ENCODE assay signal across 25 cellular contexts in the genomic region with DNA sequence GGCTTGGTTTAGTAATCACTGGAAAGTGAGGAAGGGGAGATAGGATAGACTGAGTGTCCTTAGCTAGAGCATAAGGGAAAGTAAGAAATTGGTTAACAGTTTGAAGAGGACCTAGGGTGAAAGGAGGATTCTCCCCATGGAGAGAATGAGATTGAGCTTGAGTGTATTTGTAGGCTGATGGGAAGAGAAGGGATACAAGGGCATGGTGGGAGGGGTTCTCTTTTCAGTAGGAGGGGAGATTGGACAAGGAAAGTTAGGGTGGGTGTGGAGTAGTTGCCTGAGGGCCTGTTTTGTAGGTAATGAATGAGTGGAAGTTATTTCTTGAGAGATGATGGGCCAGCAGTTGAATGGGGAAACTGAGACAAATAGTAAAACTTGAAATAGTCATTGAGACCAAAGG. TPM values are rescaled to one million over a fixed set of nuclear protein-coding genes. Genes with fewer than 3 reads are reported as not detected.
DNase-seq lines count a peak whose midpoint lies in the region; TF ChIP-seq lines count a peak whose summit lies in the region.
"Had no signal": no experiment of that assay in that cellular context is flagged by ENCODE, and none has a peak within 500 bp of the region (broad histone marks: within the 10 kb centered on the region; RNA-seq: fewer than 3 reads in every experiment).

No MANE protein-coding gene starts in this region.

- dilution Hi-C loops in mammary epithelial cell (cut with HindIII; ENCODE audit: low sequenced_read_pairs), result no loop called here

- H3K4me3 Mint-ChIP-seq in activated T-helper 1 cell treated with anti-CD3 and anti-CD28 coated beads, Interleukin-12 subunit alpha, Interleukin-12 subunit beta, Interleukin-2, Interleukin-4 antibody, amounts not matched to agents 30 ng/mL and 10 ng/mL and 1 ng/mL, durations not matched to agents 14 hours and 24 hours and 36 hours, result no peak overlapping the region
- H3K4me3 Mint-ChIP-seq in CD4-positive, alpha-beta memory T cell, result no peak overlapping the region
- H3K4me3 Mint-ChIP-seq: activated naive CD4-positive, alpha-beta T cell treated with anti-CD3 and anti-CD28 coated beads, Interleukin-2, amount 50 U/mL, for 24 hours; activated T-helper 17 cell treated with anti-CD3 and anti-CD28 coated beads, Interleukin-2, amount 50 U/mL, for 72 hours; memory B cell had no signal

- no peaks in the 10 kb centered on the region; the same call in 1 of the 2 replicates for H3F3A ChIP-seq in OCI-LY1 (ENCODE audit: insufficient read depth, low read length)

- H3K27me3 ChIP-seq in mammary epithelial cell (ENCODE audit: insufficient read depth, low read length) (no peaks in the 10 kb centered on the region), breast epithelium (no peaks in the 10 kb centered on the region), OCI-LY1 (ENCODE audit: insufficient read depth, low read length) (no peaks in the 10 kb centered on the region), iPS-15b (ENCODE audit: control insufficient read depth, insufficient read depth, low read length) (no peaks in the 10 kb centered on the region)
- H3K27me3 ChIP-seq in CD4-positive, alpha-beta memory T cell (ENCODE audit: insufficient read depth, low read length), result no peaks in the 10 kb centered on the region
- H3K27me3 ChIP-seq: cardiac muscle cell, gastroesophageal sphincter, upper lobe of left lung had no signal

- no peak for TF ChIP-seq CTCF in mammary epithelial cell (conservative IDR thresholded peaks at IDR 0.05 in 1 of 2, IDR thresholded peaks at IDR 0.05 in 1 of 2; ENCODE audit: extremely low read depth in 1 of 2, insufficient read depth in 1 of 2, low read depth in 1 of 2, low read length in 2 of 2)
- TF ChIP-seq CTCF in breast epithelium (IDR thresholded peaks at IDR 0.05), result no peak
- TF ChIP-seq CTCF in OCI-LY1 (IDR thresholded peaks at IDR 0.05; ENCODE audit: low read length), result no peak

- no peak for TF ChIP-seq POLR2A in breast epithelium (IDR thresholded peaks at IDR 0.05)

- no peaks in the 10 kb centered on the region for H3K27me3 Mint-ChIP-seq in activated T-helper 1 cell treated with anti-CD3 and anti-CD28 coated beads, Interleukin-12 subunit alpha, Interleukin-12 subunit beta, Interleukin-2, Interleukin-4 antibody, amounts not matched to agents 30 ng/mL and 10 ng/mL and 1 ng/mL, durations not matched to agents 14 hours and 24 hours and 36 hours (ENCODE audit: insufficient read depth)
- H3K27me3 Mint-ChIP-seq in CD4-positive, alpha-beta memory T cell, result no peaks in the 10 kb centered on the region
- H3K27me3 Mint-ChIP-seq: activated naive CD4-positive, alpha-beta T cell treated with anti-CD3 and anti-CD28 coated beads, Interleukin-2, amount 50 U/mL, for 24 hours; activated T-helper 17 cell treated with anti-CD3 and anti-CD28 coated beads, Interleukin-2, amount 50 U/mL, for 72 hours; memory B cell had no signal

- no peak overlapping the region for H2AFZ ChIP-seq in mammary epithelial cell (ENCODE audit: low read depth, low read length)
- H2AFZ ChIP-seq in OCI-LY1 (ENCODE audit: low read length), result no peak overlapping the region

- intact Hi-C loops in mammary epithelial cell (cut with micrococcal nuclease), result loop anchor here (5.0 kb wide), 1 partner anchor 354 kb away; a partner anchor contains a TSS
- intact Hi-C loops in breast epithelium (cut with DNase I; ENCODE audit: low total_unique reads), result no loop called here
- intact Hi-C loops in activated T-helper 1 cell treated with anti-CD3 and anti-CD28 coated beads, Interleukin-12 subunit alpha, Interleukin-12 subunit beta, Interleukin-2, Interleukin-4 antibody, amounts not matched to agents 30 ng/mL and 10 ng/mL and 1 ng/mL, durations not matched to agents 14 hours and 24 hours and 36 hours (cut with micrococcal nuclease), result loop anchor here (5.0 kb wide), 1 partner anchor 686 kb away; a partner anchor contains a TSS
- intact Hi-C loops in CD4-positive, alpha-beta memory T cell (cut with micrococcal nuclease), result loop anchor here (5.0 kb wide), 1 partner anchor 686 kb away; a partner anchor contains a TSS

- H3K27ac Mint-ChIP-seq in activated T-helper 1 cell treated with anti-CD3 and anti-CD28 coated beads, Interleukin-12 subunit alpha, Interleukin-12 subunit beta, Interleukin-2, Interleukin-4 antibody, amounts not matched to agents 30 ng/mL and 10 ng/mL and 1 ng/mL, durations not matched to agents 14 hours and 24 hours and 36 hours, result no peak overlapping the region
- no peak overlapping the region for H3K27ac Mint-ChIP-seq in CD4-positive, alpha-beta memory T cell
- H3K27ac Mint-ChIP-seq: activated naive CD4-positive, alpha-beta T cell treated with anti-CD3 and anti-CD28 coated beads, Interleukin-2, amount 50 U/mL, for 24 hours; activated T-helper 17 cell treated with anti-CD3 and anti-CD28 coated beads, Interleukin-2, amount 50 U/mL, for 72 hours; memory B cell had no signal

- H3K27ac ChIP-seq in mammary epithelial cell (ENCODE audit: insufficient read depth, low read depth, low read length), result no peak overlapping the region
- H3K27ac ChIP-seq in breast epithelium, result no peak overlapping the region
- H3K27ac ChIP-seq in OCI-LY1 (ENCODE audit: low read depth, low read length, poor library complexity, severe bottlenecking), result no peak overlapping the region
- H3K27ac ChIP-seq in CD4-positive, alpha-beta memory T cell (ENCODE audit: low read depth, low read length), result no peak overlapping the region
- H3K27ac ChIP-seq: cardiac muscle cell, gastroesophageal sphincter, upper lobe of left lung had no signal

- H3K9me3 ChIP-seq in mammary epithelial cell (replicated peaks; ENCODE audit: insufficient read depth, low read length) (no peaks in the 10 kb centered on the region), breast epithelium (no peaks in the 10 kb centered on the region), OCI-LY1 (ENCODE audit: low read length) (no peaks in the 10 kb centered on the region), iPS-15b (ENCODE audit: control insufficient read depth, insufficient read depth, low read length) (no peaks in the 10 kb centered on the region)
- no peaks in the 10 kb centered on the region for H3K9me3 ChIP-seq in CD4-positive, alpha-beta memory T cell (ENCODE audit: control insufficient read depth in 1 of 2, low read length in 2 of 2)
- H3K9me3 ChIP-seq: gastroesophageal sphincter, upper lobe of left lung had no signal

- peaks cover 12% of the 10 kb centered on the region for H3K4me1 ChIP-seq in mammary epithelial cell (ENCODE audit: insufficient read depth, low read length)
- H3K4me1 ChIP-seq in breast epithelium, result peaks cover 0 to 7% of the 10 kb centered on the region in 2 donors
- H3K4me1 ChIP-seq in OCI-LY1 (ENCODE audit: insufficient read depth, low read length, severe bottlenecking), result peaks cover 42% of the 10 kb centered on the region
- peaks cover 14% of the 10 kb centered on the region for H3K4me1 ChIP-seq in iPS-15b (ENCODE audit: control insufficient read depth, insufficient read depth, low read length)
- peaks cover 31% of the 10 kb centered on the region for H3K4me1 ChIP-seq in CD4-positive, alpha-beta memory T cell (ENCODE audit: insufficient read depth, low read length)

- peak overlapping the region; percentile 85 for H3K4me2 ChIP-seq in mammary epithelial cell (ENCODE audit: insufficient read depth, low read depth, low read length)
- peak overlapping the region; percentile 95 for H3K4me2 ChIP-seq in OCI-LY1 (ENCODE audit: low read length)

- BruUV-seq in mammary epithelial cell (replicated peaks; lab: Mats Ljungman, UMichigan), result no TSS peak

- no peak overlapping the region for H3K4me3 ChIP-seq in mammary epithelial cell (replicated peaks in 1 of 3; ENCODE audit: insufficient read depth in 1 of 3, low read depth in 2 of 3, low read length in 3 of 3)
- no peak overlapping the region for H3K4me3 ChIP-seq in breast epithelium
- peak overlapping the region; percentile 89 for H3K4me3 ChIP-seq in OCI-LY1 (ENCODE audit: low read depth, low read length, poor library complexity, severe bottlenecking)
- H3K4me3 ChIP-seq in iPS-15b (ENCODE audit: low read depth, low read length), result peak overlapping the region; percentile 96
- no peak overlapping the region for H3K4me3 ChIP-seq in CD4-positive, alpha-beta memory T cell (ENCODE audit: low read length in 2 of 2)
- H3K4me3 ChIP-seq: gastroesophageal sphincter, upper lobe of left lung had no signal

- H4K20me1 ChIP-seq in mammary epithelial cell (ENCODE audit: insufficient read depth, low read length) (no peaks in the 10 kb centered on the region), OCI-LY1 (ENCODE audit: insufficient read depth, low read length) (no peaks in the 10 kb centered on the region)

- H3K9ac ChIP-seq in mammary epithelial cell (ENCODE audit: insufficient read depth, low read length) (no peak overlapping the region), OCI-LY1 (ENCODE audit: low read length) (no peak overlapping the region), iPS-15b (ENCODE audit: low read depth, low read length) (no peak overlapping the region)

- in situ Hi-C loops in mammary epithelial cell (cut with MboI; ENCODE audit: low sequenced_read_pairs in 2 of 2), result no loop called here

- no peak for DNase-seq in mammary epithelial cell
- no peak for DNase-seq in breast epithelium (ENCODE audit: low spot score in 2 of 2)
- no peak for DNase-seq in activated T-helper 1 cell treated with anti-CD3 and anti-CD28 coated beads, Interleukin-12 subunit alpha, Interleukin-12 subunit beta, Interleukin-2, Interleukin-4 antibody, amounts not matched to agents 30 ng/mL and 10 ng/mL and 1 ng/mL, durations not matched to agents 14 hours and 24 hours and 36 hours (ENCODE audit: low spot score)
- no peak for DNase-seq in amygdala (lab: John Stamatoyannopoulos, UW)
- no peak for DNase-seq in CD4-positive, alpha-beta memory T cell
- DNase-seq in GM19240 (ENCODE audit: insufficient read length, low spot score), result no peak
- DNase-seq: 8988T; activated CD4-positive, alpha-beta T cell treated with anti-CD3 and anti-CD28 coated beads, Interleukin-2, amount 50 U/mL, for 1 hour; anterior cingulate cortex; cortex of kidney; kidney glomerular epithelial cell; NCI-H1092 treated with DMSO at 0.1 percent for 48 hours; NCI-H1930; NCI-H526 treated with DMSO at 0.1 percent for 48 hours; occipital lobe; stimulated activated CD4-positive, alpha-beta T cell treated with anti-CD3 and anti-CD28 coated beads, Interleukin-2, amount 100 ng/mL, for 24 hours; substantia nigra had no signal

- H3K9me3 Mint-ChIP-seq in activated T-helper 1 cell treated with anti-CD3 and anti-CD28 coated beads, Interleukin-12 subunit alpha, Interleukin-12 subunit beta, Interleukin-2, Interleukin-4 antibody, amounts not matched to agents 30 ng/mL and 10 ng/mL and 1 ng/mL, durations not matched to agents 14 hours and 24 hours and 36 hours, result no peaks in the 10 kb centered on the region
- no peaks in the 10 kb centered on the region for H3K9me3 Mint-ChIP-seq in CD4-positive, alpha-beta memory T cell
- H3K9me3 Mint-ChIP-seq: activated naive CD4-positive, alpha-beta T cell treated with anti-CD3 and anti-CD28 coated beads, Interleukin-2, amount 50 U/mL, for 24 hours; activated T-helper 17 cell treated with anti-CD3 and anti-CD28 coated beads, Interleukin-2, amount 50 U/mL, for 72 hours; memory B cell had no signal

- H3K36me3 ChIP-seq in mammary epithelial cell (ENCODE audit: insufficient read depth, low read length), result no peaks in the 10 kb centered on the region
- no peaks in the 10 kb centered on the region for H3K36me3 ChIP-seq in breast epithelium
- no peaks in the 10 kb centered on the region for H3K36me3 ChIP-seq in OCI-LY1 (ENCODE audit: insufficient read depth, low read length)
- no peaks in the 10 kb centered on the region for H3K36me3 ChIP-seq in iPS-15b (ENCODE audit: control insufficient read depth, insufficient read depth, low read length)
- H3K36me3 ChIP-seq in CD4-positive, alpha-beta memory T cell (ENCODE audit: insufficient read depth, low read length), result no peaks in the 10 kb centered on the region
- H3K36me3 ChIP-seq: cardiac muscle cell, gastroesophageal sphincter, upper lobe of left lung had no signal

- peaks cover 70% of the 10 kb centered on the region for H3K79me2 ChIP-seq in mammary epithelial cell (ENCODE audit: insufficient read depth, low read length)
- H3K79me2 ChIP-seq in OCI-LY1 (ENCODE audit: insufficient read depth, low read length), result peaks cover 70% of the 10 kb centered on the region

- H3K36me3 Mint-ChIP-seq in activated T-helper 1 cell treated with anti-CD3 and anti-CD28 coated beads, Interleukin-12 subunit alpha, Interleukin-12 subunit beta, Interleukin-2, Interleukin-4 antibody, amounts not matched to agents 30 ng/mL and 10 ng/mL and 1 ng/mL, durations not matched to agents 14 hours and 24 hours and 36 hours (ENCODE audit: low read depth), result no peaks in the 10 kb centered on the region
- no peaks in the 10 kb centered on the region for H3K36me3 Mint-ChIP-seq in CD4-positive, alpha-beta memory T cell
- H3K36me3 Mint-ChIP-seq: activated naive CD4-positive, alpha-beta T cell treated with anti-CD3 and anti-CD28 coated beads, Interleukin-2, amount 50 U/mL, for 24 hours; memory B cell had no signal

- H3K4me1 Mint-ChIP-seq in activated T-helper 1 cell treated with anti-CD3 and anti-CD28 coated beads, Interleukin-12 subunit alpha, Interleukin-12 subunit beta, Interleukin-2, Interleukin-4 antibody, amounts not matched to agents 30 ng/mL and 10 ng/mL and 1 ng/mL, durations not matched to agents 14 hours and 24 hours and 36 hours (ENCODE audit: low read depth), result peaks cover 15% of the 10 kb centered on the region
- peaks cover 18 to 26% (median 21%) of the 10 kb centered on the region in 4 donors for H3K4me1 Mint-ChIP-seq in CD4-positive, alpha-beta memory T cell

- POLR2A ChIA-PET in CD4-positive, alpha-beta memory T cell (lab: Charles Lee; ENCODE audit: partially characterized antibody), result interaction anchor here (0.7 to 3.4 kb wide), 2 partner anchors 32 to 208 kb away, joined by 3 to 34 read pairs; a partner anchor contains a TSS

- H3K9me2 ChIP-seq in OCI-LY1 (ENCODE audit: low read depth, low read length), result no peaks in the 10 kb centered on the region

- CTCF ChIA-PET in mammary epithelial cell (lab: Charles Lee; ENCODE audit: low non-redundant PET), result no interaction called here
- CTCF ChIA-PET in CD4-positive, alpha-beta memory T cell (lab: Charles Lee; ENCODE audit: partially characterized antibody), result interaction anchor here (0.9 to 1.0 kb wide), 3 partner anchors 12 to 32 kb away, joined by 3 read pairs; a partner anchor contains a TSS

RNA-seq across cellular contexts. Expression of a gene that starts 1.9 kb away (rescaled TPM):
- 10 to 100 TPM; 19.5 to 23.3 TPM for total RNA-seq in mammary epithelial cell
- 14.8 TPM for polyA plus RNA-seq in mammary epithelial cell
- 2.7 TPM for polyA minus RNA-seq in mammary epithelial cell
- 10 to 100 TPM; 17.3 to 48.3 (median 39.7) TPM for total RNA-seq in breast epithelium
- total RNA-seq in activated T-helper 1 cell treated with anti-CD3 and anti-CD28 coated beads, Interleukin-12 subunit alpha, Interleukin-12 subunit beta, Interleukin-2, Interleukin-4 antibody, amounts not matched to agents 30 ng/mL and 10 ng/mL and 1 ng/mL, durations not matched to agents 14 hours and 24 hours and 36 hours, result 27.9 and 29.1 TPM in 2 replicates
- 10 to 100 TPM; 25.5 to 30.8 TPM for total RNA-seq in CD4-positive, alpha-beta memory T cell
- polyA plus RNA-seq in CD4-positive, alpha-beta memory T cell, result 10 to 100 TPM in 1 of 2 donors, 1 to 10 TPM in 1; 7.8 to 15.8 TPM

RNA-seq across cellular contexts. Expression of a gene that starts 31.7 kb away (rescaled TPM):
- total RNA-seq in mammary epithelial cell (10 to 100 TPM; 13.3 to 23.5 TPM), breast epithelium (10 to 100 TPM; 19.0 to 37.3 (median 26.2) TPM)
- 0.94 TPM for polyA plus RNA-seq in mammary epithelial cell
- 0.93 TPM for polyA minus RNA-seq in mammary epithelial cell
- total RNA-seq in activated T-helper 1 cell treated with anti-CD3 and anti-CD28 coated beads, Interleukin-12 subunit alpha, Interleukin-12 subunit beta, Interleukin-2, Interleukin-4 antibody, amounts not matched to agents 30 ng/mL and 10 ng/mL and 1 ng/mL, durations not matched to agents 14 hours and 24 hours and 36 hours, result 9.4 and 9.6 TPM in 2 replicates
- total RNA-seq in CD4-positive, alpha-beta memory T cell, result 10 to 100 TPM; 10.6 to 12.7 TPM
- 1 to 10 TPM; 8.1 to 9.6 TPM for polyA plus RNA-seq in CD4-positive, alpha-beta memory T cell

Comparison
In these comparisons a context has a peak if more than half of its experiments do, and no peak if none do; other contexts are left out.
1. H3K4me3 ChIP-seq: peak in OCI-LY1 (single experiment) and iPS-15b (single experiment); none in mammary epithelial cell (0 of 3), breast epithelium (0 of 3) and CD4-positive, alpha-beta memory T cell (0 of 2).